Comparison of ENCODE assay signal across 1 cellular context in the genomic region with DNA sequence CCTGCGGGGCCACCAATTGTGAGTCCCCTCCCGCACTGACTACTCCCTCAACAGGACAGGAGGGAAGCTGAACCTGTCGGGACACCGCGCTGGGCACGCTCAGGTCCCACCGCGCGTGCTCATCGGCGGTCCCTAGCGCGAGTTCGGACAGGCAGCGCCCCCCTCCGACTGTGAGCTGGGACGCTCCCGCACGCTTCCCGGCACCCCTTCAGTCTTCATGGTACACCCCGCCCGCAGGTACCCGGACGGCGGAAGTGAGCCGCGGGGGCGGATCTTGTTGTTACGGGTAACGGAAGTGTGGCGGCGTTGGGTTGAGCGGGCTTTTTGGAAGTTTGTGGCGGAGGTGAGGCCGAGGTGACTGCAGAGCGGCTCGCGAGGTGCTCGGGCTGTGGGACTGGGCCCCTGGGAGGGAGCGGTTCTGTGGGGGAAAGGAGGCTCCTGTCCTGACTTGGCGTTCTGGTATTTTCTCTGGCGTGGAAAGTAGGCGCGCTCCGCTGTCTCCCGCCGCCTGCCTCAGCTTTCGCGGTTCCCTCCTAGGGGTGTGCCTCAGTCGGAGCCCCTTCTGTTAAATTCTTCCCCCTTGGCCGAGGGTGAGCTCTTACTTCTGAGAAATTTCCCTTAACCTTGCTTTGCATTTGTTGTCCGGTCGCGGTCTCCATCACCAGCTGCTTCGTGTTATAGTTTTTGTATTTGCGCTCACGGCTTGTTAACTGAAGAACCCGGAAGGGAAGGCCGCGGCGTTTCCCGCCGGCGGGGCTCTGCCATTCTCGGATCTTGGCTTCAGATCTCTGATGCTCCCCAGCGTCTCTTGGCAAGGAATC.
TF ChIP-seq lines count a peak whose summit lies in the region.

A gene (plus strand): TSS at position 289 of the 821 bp plus-strand sequence. CDS start 3,669 bp downstream, outside the sequence.

TF ChIP-seq in HepG2, 621 proteins besides CTCF, POLR2A, EP300 and RAD21 (continued from another document and continues in another):
- TF ChIP-seq, protein P1, sequence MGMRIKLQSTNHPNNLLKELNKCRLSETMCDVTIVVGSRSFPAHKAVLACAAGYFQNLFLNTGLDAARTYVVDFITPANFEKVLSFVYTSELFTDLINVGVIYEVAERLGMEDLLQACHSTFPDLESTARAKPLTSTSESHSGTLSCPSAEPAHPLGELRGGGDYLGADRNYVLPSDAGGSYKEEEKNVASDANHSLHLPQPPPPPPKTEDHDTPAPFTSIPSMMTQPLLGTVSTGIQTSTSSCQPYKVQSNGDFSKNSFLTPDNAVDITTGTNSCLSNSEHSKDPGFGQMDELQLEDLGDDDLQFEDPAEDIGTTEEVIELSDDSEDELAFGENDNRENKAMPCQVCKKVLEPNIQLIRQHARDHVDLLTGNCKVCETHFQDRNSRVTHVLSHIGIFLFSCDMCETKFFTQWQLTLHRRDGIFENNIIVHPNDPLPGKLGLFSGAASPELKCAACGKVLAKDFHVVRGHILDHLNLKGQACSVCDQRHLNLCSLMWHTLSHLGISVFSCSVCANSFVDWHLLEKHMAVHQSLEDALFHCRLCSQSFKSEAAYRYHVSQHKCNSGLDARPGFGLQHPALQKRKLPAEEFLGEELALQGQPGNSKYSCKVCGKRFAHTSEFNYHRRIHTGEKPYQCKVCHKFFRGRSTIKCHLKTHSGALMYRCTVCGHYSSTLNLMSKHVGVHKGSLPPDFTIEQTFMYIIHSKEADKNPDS (CRISPR knock-in tag; IDR thresholded peaks at IDR 0.05): no peak
- no peak for TF ChIP-seq SMAD9 (CRISPR knock-in tag; IDR thresholded peaks at IDR 0.05)
- peak; percentile 54; the same call in 1 of the 2 replicates for TF ChIP-seq ZKSCAN5 (CRISPR knock-in tag; IDR thresholded peaks at IDR 0.05)
- no peak for TF ChIP-seq NFATC3 (CRISPR knock-in tag; IDR thresholded peaks at IDR 0.05)
- peak; percentile 95 for TF ChIP-seq TAF15 (IDR thresholded peaks at IDR 0.05; ENCODE audit: low read depth, low read length, poor library complexity, severe bottlenecking)
- no peak for TF ChIP-seq ZNF329 (CRISPR knock-in tag; IDR thresholded peaks at IDR 0.05; ENCODE audit: low read depth)
- TF ChIP-seq ZSCAN31 (CRISPR knock-in tag; IDR thresholded peaks at IDR 0.05; ENCODE audit: low read depth): peak; percentile 79; the same call in 1 of the 2 replicates
- TF ChIP-seq ZNF841 (CRISPR knock-in tag; IDR thresholded peaks at IDR 0.05; ENCODE audit: borderline replicate concordance): no peak
- TF ChIP-seq, protein P2, sequence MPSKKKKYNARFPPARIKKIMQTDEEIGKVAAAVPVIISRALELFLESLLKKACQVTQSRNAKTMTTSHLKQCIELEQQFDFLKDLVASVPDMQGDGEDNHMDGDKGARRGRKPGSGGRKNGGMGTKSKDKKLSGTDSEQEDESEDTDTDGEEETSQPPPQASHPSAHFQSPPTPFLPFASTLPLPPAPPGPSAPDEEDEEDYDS (CRISPR knock-in tag; IDR thresholded peaks at IDR 0.05): 0 out of 2 replicates have a peak, but pooled peaks have one; percentile 34
- no peak for TF ChIP-seq NR3C1 (CRISPR knock-in tag; IDR thresholded peaks at IDR 0.05)
- 0 out of 2 replicates have a peak, but pooled peaks have one; percentile 12 for TF ChIP-seq PITX1 (CRISPR knock-in tag; IDR thresholded peaks at IDR 0.05)
- TF ChIP-seq SP140L (CRISPR knock-in tag; IDR thresholded peaks at IDR 0.05; ENCODE audit: borderline replicate concordance): no peak; the same call in 1 of the 2 replicates
- TF ChIP-seq, protein P3, sequence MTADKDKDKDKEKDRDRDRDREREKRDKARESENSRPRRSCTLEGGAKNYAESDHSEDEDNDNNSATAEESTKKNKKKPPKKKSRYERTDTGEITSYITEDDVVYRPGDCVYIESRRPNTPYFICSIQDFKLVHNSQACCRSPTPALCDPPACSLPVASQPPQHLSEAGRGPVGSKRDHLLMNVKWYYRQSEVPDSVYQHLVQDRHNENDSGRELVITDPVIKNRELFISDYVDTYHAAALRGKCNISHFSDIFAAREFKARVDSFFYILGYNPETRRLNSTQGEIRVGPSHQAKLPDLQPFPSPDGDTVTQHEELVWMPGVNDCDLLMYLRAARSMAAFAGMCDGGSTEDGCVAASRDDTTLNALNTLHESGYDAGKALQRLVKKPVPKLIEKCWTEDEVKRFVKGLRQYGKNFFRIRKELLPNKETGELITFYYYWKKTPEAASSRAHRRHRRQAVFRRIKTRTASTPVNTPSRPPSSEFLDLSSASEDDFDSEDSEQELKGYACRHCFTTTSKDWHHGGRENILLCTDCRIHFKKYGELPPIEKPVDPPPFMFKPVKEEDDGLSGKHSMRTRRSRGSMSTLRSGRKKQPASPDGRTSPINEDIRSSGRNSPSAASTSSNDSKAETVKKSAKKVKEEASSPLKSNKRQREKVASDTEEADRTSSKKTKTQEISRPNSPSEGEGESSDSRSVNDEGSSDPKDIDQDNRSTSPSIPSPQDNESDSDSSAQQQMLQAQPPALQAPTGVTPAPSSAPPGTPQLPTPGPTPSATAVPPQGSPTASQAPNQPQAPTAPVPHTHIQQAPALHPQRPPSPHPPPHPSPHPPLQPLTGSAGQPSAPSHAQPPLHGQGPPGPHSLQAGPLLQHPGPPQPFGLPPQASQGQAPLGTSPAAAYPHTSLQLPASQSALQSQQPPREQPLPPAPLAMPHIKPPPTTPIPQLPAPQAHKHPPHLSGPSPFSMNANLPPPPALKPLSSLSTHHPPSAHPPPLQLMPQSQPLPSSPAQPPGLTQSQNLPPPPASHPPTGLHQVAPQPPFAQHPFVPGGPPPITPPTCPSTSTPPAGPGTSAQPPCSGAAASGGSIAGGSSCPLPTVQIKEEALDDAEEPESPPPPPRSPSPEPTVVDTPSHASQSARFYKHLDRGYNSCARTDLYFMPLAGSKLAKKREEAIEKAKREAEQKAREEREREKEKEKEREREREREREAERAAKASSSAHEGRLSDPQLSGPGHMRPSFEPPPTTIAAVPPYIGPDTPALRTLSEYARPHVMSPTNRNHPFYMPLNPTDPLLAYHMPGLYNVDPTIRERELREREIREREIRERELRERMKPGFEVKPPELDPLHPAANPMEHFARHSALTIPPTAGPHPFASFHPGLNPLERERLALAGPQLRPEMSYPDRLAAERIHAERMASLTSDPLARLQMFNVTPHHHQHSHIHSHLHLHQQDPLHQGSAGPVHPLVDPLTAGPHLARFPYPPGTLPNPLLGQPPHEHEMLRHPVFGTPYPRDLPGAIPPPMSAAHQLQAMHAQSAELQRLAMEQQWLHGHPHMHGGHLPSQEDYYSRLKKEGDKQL (CRISPR knock-in tag; IDR thresholded peaks at IDR 0.05; ENCODE audit: low read depth): no peak
- peak; percentile 90; the same call in 1 of the 2 replicates for TF ChIP-seq ZNF747 (CRISPR knock-in tag; IDR thresholded peaks at IDR 0.05; ENCODE audit: borderline replicate concordance)
- no peak for TF ChIP-seq SRSF4 (IDR thresholded peaks at IDR 0.05; ENCODE audit: low read depth, low read length, poor library complexity, severe bottlenecking)
- TF ChIP-seq, protein P4, sequence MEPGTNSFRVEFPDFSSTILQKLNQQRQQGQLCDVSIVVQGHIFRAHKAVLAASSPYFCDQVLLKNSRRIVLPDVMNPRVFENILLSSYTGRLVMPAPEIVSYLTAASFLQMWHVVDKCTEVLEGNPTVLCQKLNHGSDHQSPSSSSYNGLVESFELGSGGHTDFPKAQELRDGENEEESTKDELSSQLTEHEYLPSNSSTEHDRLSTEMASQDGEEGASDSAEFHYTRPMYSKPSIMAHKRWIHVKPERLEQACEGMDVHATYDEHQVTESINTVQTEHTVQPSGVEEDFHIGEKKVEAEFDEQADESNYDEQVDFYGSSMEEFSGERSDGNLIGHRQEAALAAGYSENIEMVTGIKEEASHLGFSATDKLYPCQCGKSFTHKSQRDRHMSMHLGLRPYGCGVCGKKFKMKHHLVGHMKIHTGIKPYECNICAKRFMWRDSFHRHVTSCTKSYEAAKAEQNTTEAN (CRISPR knock-in tag; conservative IDR thresholded peaks at IDR 0.05): peak; percentile 53; the same call in 1 of the 2 replicates
- 0 out of 2 replicates have a peak, but pooled peaks have one; percentile 23 for TF ChIP-seq ZNF367 (CRISPR knock-in tag; IDR thresholded peaks at IDR 0.05; ENCODE audit: borderline replicate concordance)
- TF ChIP-seq, protein P5, sequence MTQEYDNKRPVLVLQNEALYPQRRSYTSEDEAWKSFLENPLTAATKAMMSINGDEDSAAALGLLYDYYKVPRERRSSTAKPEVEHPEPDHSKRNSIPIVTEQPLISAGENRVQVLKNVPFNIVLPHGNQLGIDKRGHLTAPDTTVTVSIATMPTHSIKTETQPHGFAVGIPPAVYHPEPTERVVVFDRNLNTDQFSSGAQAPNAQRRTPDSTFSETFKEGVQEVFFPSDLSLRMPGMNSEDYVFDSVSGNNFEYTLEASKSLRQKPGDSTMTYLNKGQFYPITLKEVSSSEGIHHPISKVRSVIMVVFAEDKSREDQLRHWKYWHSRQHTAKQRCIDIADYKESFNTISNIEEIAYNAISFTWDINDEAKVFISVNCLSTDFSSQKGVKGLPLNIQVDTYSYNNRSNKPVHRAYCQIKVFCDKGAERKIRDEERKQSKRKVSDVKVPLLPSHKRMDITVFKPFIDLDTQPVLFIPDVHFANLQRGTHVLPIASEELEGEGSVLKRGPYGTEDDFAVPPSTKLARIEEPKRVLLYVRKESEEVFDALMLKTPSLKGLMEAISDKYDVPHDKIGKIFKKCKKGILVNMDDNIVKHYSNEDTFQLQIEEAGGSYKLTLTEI (CRISPR knock-in tag; conservative IDR thresholded peaks at IDR 0.05): no peak
- TF ChIP-seq, protein P6, sequence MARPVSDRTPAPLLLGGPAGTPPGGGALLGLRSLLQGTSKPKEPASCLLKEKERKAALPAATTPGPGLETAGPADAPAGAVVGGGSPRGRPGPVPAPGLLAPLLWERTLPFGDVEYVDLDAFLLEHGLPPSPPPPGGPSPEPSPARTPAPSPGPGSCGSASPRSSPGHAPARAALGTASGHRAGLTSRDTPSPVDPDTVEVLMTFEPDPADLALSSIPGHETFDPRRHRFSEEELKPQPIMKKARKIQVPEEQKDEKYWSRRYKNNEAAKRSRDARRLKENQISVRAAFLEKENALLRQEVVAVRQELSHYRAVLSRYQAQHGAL (CRISPR knock-in tag; IDR thresholded peaks at IDR 0.05; ENCODE audit: not compliant biosample characterization): no peak
- no peak for TF ChIP-seq PTBP1 (IDR thresholded peaks at IDR 0.05; ENCODE audit: low read depth, low read length, poor library complexity, severe bottlenecking)
- TF ChIP-seq HES4 (CRISPR knock-in tag; IDR thresholded peaks at IDR 0.05; ENCODE audit: borderline replicate concordance): no peak
- TF ChIP-seq, protein P7, sequence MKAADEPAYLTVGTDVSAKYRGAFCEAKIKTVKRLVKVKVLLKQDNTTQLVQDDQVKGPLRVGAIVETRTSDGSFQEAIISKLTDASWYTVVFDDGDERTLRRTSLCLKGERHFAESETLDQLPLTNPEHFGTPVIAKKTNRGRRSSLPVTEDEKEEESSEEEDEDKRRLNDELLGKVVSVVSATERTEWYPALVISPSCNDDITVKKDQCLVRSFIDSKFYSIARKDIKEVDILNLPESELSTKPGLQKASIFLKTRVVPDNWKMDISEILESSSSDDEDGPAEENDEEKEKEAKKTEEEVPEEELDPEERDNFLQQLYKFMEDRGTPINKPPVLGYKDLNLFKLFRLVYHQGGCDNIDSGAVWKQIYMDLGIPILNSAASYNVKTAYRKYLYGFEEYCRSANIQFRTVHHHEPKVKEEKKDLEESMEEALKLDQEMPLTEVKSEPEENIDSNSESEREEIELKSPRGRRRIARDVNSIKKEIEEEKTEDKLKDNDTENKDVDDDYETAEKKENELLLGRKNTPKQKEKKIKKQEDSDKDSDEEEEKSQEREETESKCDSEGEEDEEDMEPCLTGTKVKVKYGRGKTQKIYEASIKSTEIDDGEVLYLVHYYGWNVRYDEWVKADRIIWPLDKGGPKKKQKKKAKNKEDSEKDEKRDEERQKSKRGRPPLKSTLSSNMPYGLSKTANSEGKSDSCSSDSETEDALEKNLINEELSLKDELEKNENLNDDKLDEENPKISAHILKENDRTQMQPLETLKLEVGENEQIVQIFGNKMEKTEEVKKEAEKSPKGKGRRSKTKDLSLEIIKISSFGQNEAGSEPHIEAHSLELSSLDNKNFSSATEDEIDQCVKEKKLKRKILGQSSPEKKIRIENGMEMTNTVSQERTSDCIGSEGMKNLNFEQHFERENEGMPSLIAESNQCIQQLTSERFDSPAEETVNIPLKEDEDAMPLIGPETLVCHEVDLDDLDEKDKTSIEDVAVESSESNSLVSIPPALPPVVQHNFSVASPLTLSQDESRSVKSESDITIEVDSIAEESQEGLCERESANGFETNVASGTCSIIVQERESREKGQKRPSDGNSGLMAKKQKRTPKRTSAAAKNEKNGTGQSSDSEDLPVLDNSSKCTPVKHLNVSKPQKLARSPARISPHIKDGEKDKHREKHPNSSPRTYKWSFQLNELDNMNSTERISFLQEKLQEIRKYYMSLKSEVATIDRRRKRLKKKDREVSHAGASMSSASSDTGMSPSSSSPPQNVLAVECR (CRISPR knock-in tag; IDR thresholded peaks at IDR 0.05; ENCODE audit: borderline replicate concordance): peak; percentile 100
- no peak for TF ChIP-seq AGO2 (optimal IDR thresholded peaks at IDR 0.05; ENCODE audit: low read depth, low read length)
- peak; percentile 72; the same call in 1 of the 2 replicates for TF ChIP-seq TARDBP (CRISPR knock-in tag; IDR thresholded peaks at IDR 0.05)
- peak; percentile 61; the same call in 1 of the 2 replicates for TF ChIP-seq SMAD1 (CRISPR knock-in tag; IDR thresholded peaks at IDR 0.05; ENCODE audit: borderline replicate concordance, low read depth)
- TF ChIP-seq, protein P8, sequence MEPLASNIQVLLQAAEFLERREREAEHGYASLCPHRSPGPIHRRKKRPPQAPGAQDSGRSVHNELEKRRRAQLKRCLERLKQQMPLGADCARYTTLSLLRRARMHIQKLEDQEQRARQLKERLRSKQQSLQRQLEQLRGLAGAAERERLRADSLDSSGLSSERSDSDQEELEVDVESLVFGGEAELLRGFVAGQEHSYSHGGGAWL (CRISPR knock-in tag; IDR thresholded peaks at IDR 0.05): peak; percentile 77
- TF ChIP-seq MEF2D (CRISPR knock-in tag; IDR thresholded peaks at IDR 0.05): peak; percentile 84
- no peak for TF ChIP-seq ZNF234 (CRISPR knock-in tag; conservative IDR thresholded peaks at IDR 0.05)
- TF ChIP-seq, protein P9, sequence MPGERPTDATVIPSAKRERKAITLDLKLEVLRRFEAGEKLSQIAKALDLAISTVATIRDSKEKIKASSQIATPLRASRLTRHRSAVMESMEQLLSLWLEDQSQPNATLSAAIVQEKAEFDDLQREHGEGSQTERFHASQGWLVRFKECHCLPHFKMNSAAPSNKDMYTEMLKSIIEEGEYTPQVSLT (CRISPR knock-in tag; IDR thresholded peaks at IDR 0.05; ENCODE audit: borderline replicate concordance, low read depth): no peak
- TF ChIP-seq, protein P10, sequence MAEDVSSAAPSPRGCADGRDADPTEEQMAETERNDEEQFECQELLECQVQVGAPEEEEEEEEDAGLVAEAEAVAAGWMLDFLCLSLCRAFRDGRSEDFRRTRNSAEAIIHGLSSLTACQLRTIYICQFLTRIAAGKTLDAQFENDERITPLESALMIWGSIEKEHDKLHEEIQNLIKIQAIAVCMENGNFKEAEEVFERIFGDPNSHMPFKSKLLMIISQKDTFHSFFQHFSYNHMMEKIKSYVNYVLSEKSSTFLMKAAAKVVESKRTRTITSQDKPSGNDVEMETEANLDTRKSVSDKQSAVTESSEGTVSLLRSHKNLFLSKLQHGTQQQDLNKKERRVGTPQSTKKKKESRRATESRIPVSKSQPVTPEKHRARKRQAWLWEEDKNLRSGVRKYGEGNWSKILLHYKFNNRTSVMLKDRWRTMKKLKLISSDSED (CRISPR knock-in tag; IDR thresholded peaks at IDR 0.05): no peak
- TF ChIP-seq FOXK2 (IDR thresholded peaks at IDR 0.05): peak; percentile 79
